Comparison of ENCODE assay signal across 7 cellular contexts in the genomic region with DNA sequence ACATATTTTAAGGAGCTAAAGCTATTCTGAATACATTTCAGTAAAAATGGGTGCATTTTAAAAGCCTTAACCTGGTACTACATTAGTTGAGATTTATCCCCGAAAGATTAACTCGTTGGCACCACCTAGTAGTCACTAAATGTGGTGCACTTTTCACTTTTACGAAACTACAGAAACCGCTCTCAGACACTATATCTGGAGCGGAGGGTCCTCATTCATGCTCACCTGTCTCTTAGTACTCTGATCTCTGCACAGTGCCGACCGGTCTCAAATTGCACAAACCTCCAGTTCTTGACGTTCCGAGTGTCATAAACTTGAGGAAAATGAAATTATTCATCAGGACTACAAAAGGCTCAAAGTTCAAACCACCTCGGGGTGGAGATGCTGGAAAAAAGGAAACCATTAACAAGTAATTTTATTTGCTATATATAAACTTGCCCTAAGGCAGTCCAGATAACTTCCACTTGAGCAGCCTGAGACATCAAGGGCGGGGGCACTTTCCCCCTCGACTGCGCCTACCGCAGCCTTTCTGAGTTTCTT. TPM values are rescaled to one million over a fixed set of nuclear protein-coding genes. Genes with fewer than 3 reads are reported as not detected.
A peak's percentile ranks its signal among the peaks of the same experiment; 100 is the strongest.
DNase-seq lines count a peak whose midpoint lies in the region; ATAC-seq and TF ChIP-seq lines count a peak whose summit lies in the region.

No MANE protein-coding gene starts in this region.

- peak; percentile 64 for DNase-seq in G401 (ENCODE audit: low spot score)
- DNase-seq in H4 (ENCODE audit: low spot score): peak; percentile 61
- DNase-seq in NCI-H2029 (lab: John Stamatoyannopoulos, UW): peak; percentile 11
- peak; percentile 17 for DNase-seq in WERI-Rb-1
- peak; percentile 58 to 61 for DNase-seq in erythroblast (lab: John Stamatoyannopoulos, UW)
- DNase-seq in mucosa of descending colon: no peak
- DNase-seq in vagina (ENCODE audit: extremely low spot score in 2 of 2): no peak

- peaks cover 8% of the 10 kb centered on the region; the same call in 1 of the 2 replicates for H3K36me3 ChIP-seq in WERI-Rb-1
- no peaks in the 10 kb centered on the region for H3K36me3 ChIP-seq in mucosa of descending colon (ENCODE audit: low read depth)
- peaks cover 0 to 10% of the 10 kb centered on the region in 2 donors for H3K36me3 ChIP-seq in vagina

- peak; percentile 69 for ATAC-seq in mucosa of descending colon

- H3K27ac ChIP-seq in WERI-Rb-1 (peak overlapping the region; percentile 88), vagina (peak overlapping the region; percentile 85)

- TF ChIP-seq CTCF in WERI-Rb-1 (IDR thresholded peaks at IDR 0.05; ENCODE audit: low read depth, low read length): peak; percentile 38; the same call in 1 of the 2 replicates
- no peak for TF ChIP-seq CTCF in mucosa of descending colon (IDR thresholded peaks at IDR 0.05)
- peak in 1 of 3 experiments; percentile 36 for TF ChIP-seq CTCF in vagina (IDR thresholded peaks at IDR 0.05)

- peak overlapping the region; percentile 76 for H3K4me3 ChIP-seq in WERI-Rb-1 (ENCODE audit: low read depth, low read length)
- peak overlapping the region; percentile 49 for H3K4me3 ChIP-seq in mucosa of descending colon
- H3K4me3 ChIP-seq in vagina: peak overlapping the region; percentile 65 to 73

- H3K27me3 ChIP-seq in WERI-Rb-1 (ENCODE audit: insufficient read depth, low read depth, severe bottlenecking): no peaks in the 10 kb centered on the region
- H3K27me3 ChIP-seq in vagina: no peaks in the 10 kb centered on the region

- intact Hi-C loops in mucosa of descending colon (cut with DNase I, micrococcal nuclease) (loop anchor here in 1 of 2 donors (10.0 kb wide), 1 partner anchor 68 kb away; no protein-coding TSS in a partner anchor), vagina (cut with DNase I) (loop anchor here (10.0 kb wide), 1 partner anchor 52 kb away; a partner anchor contains a TSS)

- no peaks in the 10 kb centered on the region for H3K9me3 ChIP-seq in WERI-Rb-1 (ENCODE audit: severe bottlenecking)
- H3K9me3 ChIP-seq in mucosa of descending colon: no peaks in the 10 kb centered on the region
- no peaks in the 10 kb centered on the region for H3K9me3 ChIP-seq in vagina

- TF ChIP-seq POLR2A in erythroblast (IDR thresholded peaks at IDR 0.05; ENCODE audit: low read length) (no peak), vagina (IDR thresholded peaks at IDR 0.05) (no peak)

- H3K4me1 ChIP-seq in mucosa of descending colon (ENCODE audit: low read depth) (peaks cover 8% of the 10 kb centered on the region), vagina (peaks cover 27% of the 10 kb centered on the region)

- in situ Hi-C loops in G401 (cut with HindIII; ENCODE audit: low sequenced_read_pairs): no loop called here

RNA-seq across cellular contexts. Expression of a gene that starts 0.7 kb away (rescaled TPM):
- total RNA-seq in G401 (2014; rRNA removed; shearing (Covaris generic)): 33.3 and 45.7 TPM in 2 replicates
- total RNA-seq in H4 (2014; rRNA removed; shearing (Covaris generic)): 27.4 and 37.8 TPM in 2 replicates
- total RNA-seq in mucosa of descending colon (10 to 100 TPM; 36.3 to 43.7 (median 39.9) TPM), vagina (16.5 TPM)

RNA-seq across cellular contexts. Expression of a gene that starts 0.8 kb away (rescaled TPM):
- total RNA-seq in G401 (2014; rRNA removed; shearing (Covaris generic)): 19.0 and 20.2 TPM in 2 replicates
- total RNA-seq in H4 (2014; rRNA removed; shearing (Covaris generic)): 3.5 and 5.8 TPM in 2 replicates
- 10 to 100 TPM; 19.0 to 21.8 (median 20.6) TPM for total RNA-seq in mucosa of descending colon
- 7.6 TPM for total RNA-seq in vagina

RNA-seq across cellular contexts. Expression of a gene that starts 32.4 kb away (rescaled TPM):
- total RNA-seq in G401 (2014; rRNA removed; shearing (Covaris generic)): 346 and 526 TPM in 2 replicates
- total RNA-seq in H4 (2014; rRNA removed; shearing (Covaris generic)): 16.6 and 18.9 TPM in 2 replicates
- total RNA-seq in mucosa of descending colon: 10 to 100 TPM; 20.0 to 24.4 (median 23.3) TPM
- 44.7 TPM for total RNA-seq in vagina

RNA-seq across cellular contexts. Expression of a gene that starts 54.6 kb away (rescaled TPM):
- 4.4 and 9.2 TPM in 2 replicates for total RNA-seq in G401 (2014; rRNA removed; shearing (Covaris generic))
- not detected in 2 replicates for total RNA-seq in H4 (2014; rRNA removed; shearing (Covaris generic))
- total RNA-seq in mucosa of descending colon (1 to 10 TPM in 2 of 3 donors, under 1 TPM in 1; 0.69 to 4.1 (median 1.7) TPM), vagina (36.3 TPM)

Comparison
In these comparisons a context has a peak if more than half of its experiments do, and no peak if none do; other contexts are left out.
1. DNase-seq: peak in G401 (single experiment), H4 (single experiment), NCI-H2029 (single experiment), WERI-Rb-1 (single experiment) and erythroblast (2 of 2); none in mucosa of descending colon (0 of 3) and vagina (0 of 2).
2. Peak in every context shown above with its lines, with median percentiles within 50 percentile points of each other: H3K4me3 ChIP-seq.